ENCODE assay signal across 15 cellular contexts in genomic region chr7:37435156-37435555, GRCh38. TPM values are rescaled to one million over a fixed set of nuclear protein-coding genes. Genes with fewer than 3 reads are reported as not detected.
DNase-seq lines count a peak whose midpoint lies in the region; ATAC-seq and TF ChIP-seq lines count a peak whose summit lies in the region.
"Had no signal": no experiment of that assay in that cellular context is flagged by ENCODE, and none has a peak within 500 bp of the region (broad histone marks: within the 10 kb centered on the region; RNA-seq: fewer than 3 reads in every experiment).

No MANE protein-coding gene starts in this region.

- peaks cover 13% of the 10 kb centered on the region for H3K36me3 Mint-ChIP-seq in activated naive CD4-positive, alpha-beta T cell treated with anti-CD3 and anti-CD28 coated beads, Interleukin-2, amount 50 U/mL, for 24 hours
- H3K36me3 Mint-ChIP-seq in activated naive CD4-positive, alpha-beta T cell treated with anti-CD3 and anti-CD28 coated beads, Interleukin-2, amount 10 ng/mL, durations not matched to agents 7 days and 5 days, result peaks cover 27% of the 10 kb centered on the region
- peaks cover 4% of the 10 kb centered on the region for H3K36me3 Mint-ChIP-seq in T-helper 17 cell (ENCODE audit: low read depth)
- peaks cover 3% of the 10 kb centered on the region for H3K36me3 Mint-ChIP-seq in memory B cell
- peaks cover 4% of the 10 kb centered on the region for H3K36me3 Mint-ChIP-seq in progenitor cell of endocrine pancreas (ENCODE audit: insufficient read depth)

- no peak for DNase-seq in activated naive CD4-positive, alpha-beta T cell treated with anti-CD3 and anti-CD28 coated beads, Interleukin-2, amount 10 ng/mL, durations not matched to agents 7 days and 5 days
- no peak for DNase-seq in T-helper 17 cell
- no peak for DNase-seq in memory B cell (ENCODE audit: low spot score in 2 of 2)
- no peak for DNase-seq in progenitor cell of endocrine pancreas (ENCODE audit: low spot score, unreplicated experiment)
- DNase-seq in stimulated activated naive CD8-positive, alpha-beta T cell treated with anti-CD3 and anti-CD28 coated beads, Interleukin-15, Interleukin-2, amounts not matched to agents 100 U/mL and 50 U/mL, for 24 hours, result no peak
- DNase-seq in cardiac septum (ENCODE audit: low spot score), result no peak
- DNase-seq in NCI-H2196 (lab: John Stamatoyannopoulos, UW; ENCODE audit: unreplicated experiment), result no peak
- DNase-seq: CD8-positive, alpha-beta memory T cell; COR-L47; DMS 273 treated with DMSO at 0.1 percent for 48 hours; DMS53 had no signal

- peak overlapping the region; percentile 42 for H3K4me3 Mint-ChIP-seq in activated naive CD4-positive, alpha-beta T cell treated with anti-CD3 and anti-CD28 coated beads, Interleukin-2, amount 50 U/mL, for 24 hours
- H3K4me3 Mint-ChIP-seq in activated naive CD4-positive, alpha-beta T cell treated with anti-CD3 and anti-CD28 coated beads, Interleukin-2, amount 10 ng/mL, durations not matched to agents 7 days and 5 days, result no peak overlapping the region
- H3K4me3 Mint-ChIP-seq in T-helper 17 cell (no peak overlapping the region), memory B cell (no peak overlapping the region), progenitor cell of endocrine pancreas (ENCODE audit: low read depth) (no peak overlapping the region)
- H3K4me3 Mint-ChIP-seq: B cell; CD8-positive, alpha-beta memory T cell had no signal

- no peak for TF ChIP-seq CTCF in progenitor cell of endocrine pancreas (IDR thresholded peaks at IDR 0.05; ENCODE audit: unreplicated experiment)

- H3K27ac Mint-ChIP-seq in activated naive CD4-positive, alpha-beta T cell treated with anti-CD3 and anti-CD28 coated beads, Interleukin-2, amount 50 U/mL, for 24 hours, result peak overlapping the region; percentile 90
- H3K27ac Mint-ChIP-seq in activated naive CD4-positive, alpha-beta T cell treated with anti-CD3 and anti-CD28 coated beads, Interleukin-2, amount 10 ng/mL, durations not matched to agents 7 days and 5 days, result no peak overlapping the region
- H3K27ac Mint-ChIP-seq in T-helper 17 cell (peak overlapping the region; percentile 74), memory B cell (peak overlapping the region; percentile 3), progenitor cell of endocrine pancreas (peak overlapping the region; percentile 89)
- H3K27ac Mint-ChIP-seq: B cell had no signal

- H3K9me3 Mint-ChIP-seq in activated naive CD4-positive, alpha-beta T cell treated with anti-CD3 and anti-CD28 coated beads, Interleukin-2, amount 50 U/mL, for 24 hours, result no peaks in the 10 kb centered on the region
- H3K9me3 Mint-ChIP-seq in activated naive CD4-positive, alpha-beta T cell treated with anti-CD3 and anti-CD28 coated beads, Interleukin-2, amount 10 ng/mL, durations not matched to agents 7 days and 5 days, result no peaks in the 10 kb centered on the region
- H3K9me3 Mint-ChIP-seq in memory B cell (no peaks in the 10 kb centered on the region), progenitor cell of endocrine pancreas (ENCODE audit: low read depth) (peaks cover 3% of the 10 kb centered on the region)
- H3K9me3 Mint-ChIP-seq: CD8-positive, alpha-beta memory T cell had no signal

- no peaks in the 10 kb centered on the region for H3K27me3 Mint-ChIP-seq in activated naive CD4-positive, alpha-beta T cell treated with anti-CD3 and anti-CD28 coated beads, Interleukin-2, amount 50 U/mL, for 24 hours
- H3K27me3 Mint-ChIP-seq in activated naive CD4-positive, alpha-beta T cell treated with anti-CD3 and anti-CD28 coated beads, Interleukin-2, amount 10 ng/mL, durations not matched to agents 7 days and 5 days, result no peaks in the 10 kb centered on the region
- H3K27me3 Mint-ChIP-seq in T-helper 17 cell (no peaks in the 10 kb centered on the region), memory B cell (no peaks in the 10 kb centered on the region), progenitor cell of endocrine pancreas (no peaks in the 10 kb centered on the region)
- H3K27me3 Mint-ChIP-seq: B cell had no signal

- intact Hi-C loops in cardiac septum (cut with DNase I), result no loop called here

- no peak for ATAC-seq in T-helper 17 cell
- no peak for ATAC-seq in memory B cell (ENCODE audit: low read depth)
- no peak for ATAC-seq in stimulated activated naive CD8-positive, alpha-beta T cell treated with anti-CD3 and anti-CD28 coated beads, Interleukin-15, Interleukin-2, amounts not matched to agents 100 U/mL and 50 U/mL, for 24 hours

- CTCF ChIA-PET in activated naive CD4-positive, alpha-beta T cell treated with anti-CD3 and anti-CD28 coated beads, Interleukin-2, amount 10 ng/mL, durations not matched to agents 7 days and 5 days (lab: Charles Lee), result no interaction called here

- peaks cover 85% of the 10 kb centered on the region for H3K4me1 Mint-ChIP-seq in activated naive CD4-positive, alpha-beta T cell treated with anti-CD3 and anti-CD28 coated beads, Interleukin-2, amount 50 U/mL, for 24 hours
- H3K4me1 Mint-ChIP-seq in activated naive CD4-positive, alpha-beta T cell treated with anti-CD3 and anti-CD28 coated beads, Interleukin-2, amount 10 ng/mL, durations not matched to agents 7 days and 5 days, result peaks cover 72% of the 10 kb centered on the region
- H3K4me1 Mint-ChIP-seq in T-helper 17 cell, result peaks cover 49% of the 10 kb centered on the region
- H3K4me1 Mint-ChIP-seq in memory B cell, result peaks cover 45% of the 10 kb centered on the region
- peaks cover 29% of the 10 kb centered on the region for H3K4me1 Mint-ChIP-seq in progenitor cell of endocrine pancreas (ENCODE audit: low read depth)

- no peaks in the 10 kb centered on the region for H3K9me3 ChIP-seq in T-helper 17 cell (ENCODE audit: control insufficient read depth, low read length, poor library complexity, severe bottlenecking)
- H3K9me3 ChIP-seq: BLaER1 treated with 17β-estradiol and CSF1 and Interleukin-3, amounts not matched to agents 10 nM and 100 nM; HAP-1 had no signal

RNA-seq across cellular contexts. Expression of gene ELMO1, which starts 13.5 kb away (rescaled TPM):
- total RNA-seq in T-helper 17 cell, result 100 to 1,000 TPM; 160 to 169 TPM
- 65.5 and 66.1 TPM in 2 replicates for total RNA-seq in progenitor cell of endocrine pancreas
- 11.4 TPM for total RNA-seq in cardiac septum
